8 cellular contexts compared by ENCODE assay signal in genomic region chrX:38327007-38327774, GRCh38. TPM values are rescaled to one million over a fixed set of nuclear protein-coding genes. Genes with fewer than 3 reads are reported as not detected.
DNase-seq lines count a peak whose midpoint lies in the region; ATAC-seq and TF ChIP-seq lines count a peak whose summit lies in the region.

RPGR (minus strand) TSS chrX:38327509; CDS start chrX:38327367, 142 bp downstream.

- 0 to 24% (median 1%) methylated on average over 34 to 67 of the region's 67 CpGs for WGBS in psoas muscle, 3 donors
- WGBS in urinary bladder, result under 1% methylated on average over 67 of the region's 67 CpGs

- H3K4me1 ChIP-seq in right atrium auricular region (peaks cover 0 to 11% of the 10 kb centered on the region in 2 donors), psoas muscle (no peaks in the 10 kb centered on the region), urinary bladder (ENCODE audit: insufficient read depth) (no peaks in the 10 kb centered on the region)

- ATAC-seq in HG02884 (IDR thresholded peaks at IDR 0.05; ENCODE audit: unreplicated experiment) (peak; percentile 96), psoas muscle (peak; percentile 96 to 98 (median 97))

- in situ Hi-C loops in GM13976 (cut with MboI; ENCODE audit: low sequenced_read_pairs, unreplicated experiment), result no loop called here

- DNase-seq in GM13976 (ENCODE audit: low spot score) (peak; percentile 90), NCI-H146 (lab: John Stamatoyannopoulos, UW) (peak; percentile 91), T-helper 1 cell (peak; percentile 79 to 91 (median 84)), amygdala (lab: John Stamatoyannopoulos, UW) (peak; percentile 12 to 93 (median 81)), right atrium auricular region (ENCODE audit: low spot score) (peak; percentile 90), psoas muscle (peak; percentile 94 to 97)

- H3K4me3 ChIP-seq in right atrium auricular region (peak within 1 kb of the TSS; percentile 61 to 66), psoas muscle (peak within 1 kb of the TSS; percentile 74), urinary bladder (ENCODE audit: low read depth, low read length) (peak within 1 kb of the TSS; percentile 72)

- no peaks in the 10 kb centered on the region for H3K9me3 ChIP-seq in right atrium auricular region
- no peaks in the 10 kb centered on the region for H3K9me3 ChIP-seq in psoas muscle

- TF ChIP-seq CTCF in GM13976 (IDR thresholded peaks at IDR 0.05; ENCODE audit: borderline replicate concordance, control extremely low read depth, extremely low read depth, insufficient read depth, missing control alignments) (peak; percentile 78), right atrium auricular region (IDR thresholded peaks at IDR 0.05) (peak in 1 of 2 donors; percentile 83), psoas muscle (IDR thresholded peaks at IDR 0.05) (peak; percentile 69)

- H3K36me3 ChIP-seq in right atrium auricular region (no peaks in the 10 kb centered on the region), psoas muscle (ENCODE audit: insufficient read depth in 1 of 2, low read depth in 1 of 2) (no peaks in the 10 kb centered on the region), urinary bladder (ENCODE audit: insufficient read depth) (no peaks in the 10 kb centered on the region)

- H3K27me3 ChIP-seq in right atrium auricular region (no peaks in the 10 kb centered on the region), psoas muscle (ENCODE audit: insufficient read depth in 3 of 3, low read length in 2 of 3) (no peaks in the 10 kb centered on the region)

- intact Hi-C loops in psoas muscle (cut with DNase I), result loop anchor here in 1 of 2 donors (2.0 kb wide), 1 partner anchor 398 kb away; no protein-coding TSS in a partner anchor

- H3K27ac ChIP-seq in right atrium auricular region, result peak within 1 kb of the TSS; percentile 79 to 87
- peak within 1 kb of the TSS; percentile 78 for H3K27ac ChIP-seq in psoas muscle
- H3K27ac ChIP-seq in urinary bladder (ENCODE audit: low read depth), result peak within 1 kb of the TSS; percentile 92

RNA-seq across cellular contexts. Expression of gene RPGR, which starts in this region (rescaled TPM):
- total RNA-seq in right atrium auricular region, result 10 to 100 TPM in 1 of 2 donors, 1 to 10 TPM in 1; 4.6 to 11.0 TPM
- total RNA-seq in psoas muscle, result 10 to 100 TPM in 2 of 4 donors, 1 to 10 TPM in 2; 4.0 to 19.7 (median 7.7) TPM
- 10 to 100 TPM in 1 of 3 donors, 1 to 10 TPM in 2; 7.2 to 26.8 (median 9.6) TPM for polyA plus RNA-seq in psoas muscle
- 13.6 TPM for total RNA-seq in urinary bladder
- polyA plus RNA-seq in urinary bladder, result 12.9 TPM

Comparison
In these comparisons a context has a peak if more than half of its experiments do, and no peak if none do; other contexts are left out.
1. Peak in every context shown above with its lines: DNase-seq, ATAC-seq, H3K4me3 ChIP-seq and H3K27ac ChIP-seq.